ENCODE assay signal across 24 cellular contexts in genomic region chr2:68151037-68151436, GRCh38. TPM values are rescaled to one million over a fixed set of nuclear protein-coding genes. Genes with fewer than 3 reads are reported as not detected.
DNase-seq lines count a peak whose midpoint lies in the region; ATAC-seq and TF ChIP-seq lines count a peak whose summit lies in the region.
"Had no signal": no experiment of that assay in that cellular context is flagged by ENCODE, and none has a peak within 500 bp of the region (broad histone marks: within the 10 kb centered on the region; RNA-seq: fewer than 3 reads in every experiment).

No MANE protein-coding gene starts in this region.

- no peak for DNase-seq in heart right ventricle
- no peak for DNase-seq in right atrium auricular region (ENCODE audit: low spot score)
- peak; percentile 69 for DNase-seq in HT1080 (ENCODE audit: low read depth)
- DNase-seq in spleen: no peak
- DNase-seq in NCI-H446 (lab: John Stamatoyannopoulos, UW): no peak
- DNase-seq: activated CD4-positive, CD25-positive, alpha-beta regulatory T cell; activated CD8-positive, alpha-beta memory T cell treated with anti-CD3 and anti-CD28 coated beads, Interleukin-2, amount 10 ng/mL, durations not matched to agents 7 days and 5 days; activated effector memory CD4-positive, alpha-beta T cell treated with Interleukin-2 at 50 U/mL for 16 hours; Caco-2; cortex of kidney; GDM1; glutamatergic neuron; immature natural killer cell; mammary epithelial cell; MM.1S; NCI-H1930; NCI-H510A; stimulated activated CD4-positive, alpha-beta T cell treated with anti-CD3 and anti-CD28 coated beads, Interleukin-15, amount 100 ng/mL, for 24 hours; stimulated activated naive CD4-positive, alpha-beta T cell treated with Interleukin-2 at 50 U/mL for 16 hours had no signal

- H3K27ac ChIP-seq in heart right ventricle: peak overlapping the region in 8 of 10 donors; percentile 24 to 85 (median 60)
- H3K27ac ChIP-seq in right atrium auricular region: peak overlapping the region in 1 of 2 donors; percentile 14
- H3K27ac ChIP-seq in spleen: peak overlapping the region in 6 of 8 donors; percentile 41 to 77 (median 67)

- ATAC-seq in heart right ventricle: peak in 3 of 8 donors; percentile 31 to 53 (median 44)
- ATAC-seq in GM19324 (IDR thresholded peaks at IDR 0.05; ENCODE audit: low FRiP score, unreplicated experiment): no peak
- ATAC-seq in HG02588 (IDR thresholded peaks at IDR 0.05; ENCODE audit: unreplicated experiment): no peak
- ATAC-seq: activated CD8-positive, alpha-beta memory T cell treated with anti-CD3 and anti-CD28 coated beads, Interleukin-2, amount 10 ng/mL, durations not matched to agents 7 days and 5 days; GM12878 had no signal

- H3K36me3 ChIP-seq in heart right ventricle (peaks cover 0 to 4% (median 0%) of the 10 kb centered on the region in 9 donors), right atrium auricular region (no peaks in the 10 kb centered on the region), spleen (peaks cover 0 to 4% (median 0%) of the 10 kb centered on the region in 6 donors)

- TF ChIP-seq POLR2A in spleen (IDR thresholded peaks at IDR 0.05): no peak

- no peaks in the 10 kb centered on the region for H3K27me3 Mint-ChIP-seq in dendritic cell treated with granulocyte-macrophage colony-stimulating factor and Interleukin-4, amounts not matched to agents 40 ng/mL and 50 ng/mL, for 4 days
- H3K27me3 Mint-ChIP-seq: activated CD8-positive, alpha-beta memory T cell treated with anti-CD3 and anti-CD28 coated beads, Interleukin-2, amount 10 ng/mL, durations not matched to agents 7 days and 5 days had no signal

- no peaks in the 10 kb centered on the region for H3K9me3 Mint-ChIP-seq in dendritic cell treated with granulocyte-macrophage colony-stimulating factor and Interleukin-4, amounts not matched to agents 40 ng/mL and 50 ng/mL, for 4 days
- H3K9me3 Mint-ChIP-seq: immature natural killer cell; T-helper 1 cell treated with Interleukin-12 subunit alpha and Interleukin-12 subunit beta and Interleukin-4 antibody, amounts not matched to agents 30 μg/mL and 1 μg/mL, for 36 hours had no signal

- TF ChIP-seq CTCF in heart right ventricle (IDR thresholded peaks at IDR 0.05): no peak
- TF ChIP-seq CTCF in right atrium auricular region (IDR thresholded peaks at IDR 0.05): no peak
- no peak for TF ChIP-seq CTCF in spleen (IDR thresholded peaks at IDR 0.05 in 8 of 11, conservative IDR thresholded peaks at IDR 0.05 in 3 of 11)

- intact Hi-C loops in heart right ventricle (cut with DNase I) (no loop called here), spleen (cut with DNase I; ENCODE audit: low total_unique reads) (no loop called here)
- intact Hi-C loops in dendritic cell treated with granulocyte-macrophage colony-stimulating factor and Interleukin-4, amounts not matched to agents 40 ng/mL and 50 ng/mL, for 4 days (cut with micrococcal nuclease): no loop called here

- peaks cover 6% of the 10 kb centered on the region for H3K36me3 Mint-ChIP-seq in dendritic cell treated with granulocyte-macrophage colony-stimulating factor and Interleukin-4, amounts not matched to agents 40 ng/mL and 50 ng/mL, for 4 days (ENCODE audit: low read depth)
- H3K36me3 Mint-ChIP-seq: activated CD8-positive, alpha-beta memory T cell treated with anti-CD3 and anti-CD28 coated beads, Interleukin-2, amount 10 ng/mL, durations not matched to agents 7 days and 5 days; immature natural killer cell had no signal

- H3K27ac Mint-ChIP-seq in dendritic cell treated with granulocyte-macrophage colony-stimulating factor and Interleukin-4, amounts not matched to agents 40 ng/mL and 50 ng/mL, for 4 days: peak overlapping the region; percentile 20
- H3K27ac Mint-ChIP-seq: activated CD8-positive, alpha-beta memory T cell treated with anti-CD3 and anti-CD28 coated beads, Interleukin-2, amount 10 ng/mL, durations not matched to agents 7 days and 5 days; T-helper 1 cell treated with Interleukin-12 subunit alpha and Interleukin-12 subunit beta and Interleukin-4 antibody, amounts not matched to agents 30 μg/mL and 1 μg/mL, for 36 hours had no signal

- H3K9me3 ChIP-seq in heart right ventricle (no peaks in the 10 kb centered on the region), right atrium auricular region (no peaks in the 10 kb centered on the region), spleen (no peaks in the 10 kb centered on the region)
- H3K9me3 ChIP-seq: Caco-2 had no signal

- no peak overlapping the region for H3K4me3 Mint-ChIP-seq in dendritic cell treated with granulocyte-macrophage colony-stimulating factor and Interleukin-4, amounts not matched to agents 40 ng/mL and 50 ng/mL, for 4 days
- H3K4me3 Mint-ChIP-seq: activated CD8-positive, alpha-beta memory T cell treated with anti-CD3 and anti-CD28 coated beads, Interleukin-2, amount 10 ng/mL, durations not matched to agents 7 days and 5 days; immature natural killer cell; T-helper 1 cell treated with Interleukin-12 subunit alpha and Interleukin-12 subunit beta and Interleukin-4 antibody, amounts not matched to agents 30 μg/mL and 1 μg/mL, for 36 hours had no signal

- H3K4me1 ChIP-seq in heart right ventricle: peaks cover 5 to 49% (median 39%) of the 10 kb centered on the region in 9 donors
- peaks cover 0 to 27% of the 10 kb centered on the region in 2 donors for H3K4me1 ChIP-seq in right atrium auricular region
- H3K4me1 ChIP-seq in spleen: peaks cover 13 to 55% (median 40%) of the 10 kb centered on the region in 6 donors
- H3K4me1 ChIP-seq: Caco-2 had no signal

- H3K4me1 Mint-ChIP-seq in dendritic cell treated with granulocyte-macrophage colony-stimulating factor and Interleukin-4, amounts not matched to agents 40 ng/mL and 50 ng/mL, for 4 days (ENCODE audit: low read depth): peaks cover 15% of the 10 kb centered on the region

- H3K4me3 ChIP-seq in heart right ventricle: no peak overlapping the region
- H3K4me3 ChIP-seq in right atrium auricular region: no peak overlapping the region
- H3K4me3 ChIP-seq in spleen: no peak overlapping the region
- H3K4me3 ChIP-seq: GM12878 had no signal

- H3K27me3 ChIP-seq in heart right ventricle (no peaks in the 10 kb centered on the region), right atrium auricular region (no peaks in the 10 kb centered on the region), spleen (replicated peaks in 1 of 7) (no peaks in the 10 kb centered on the region)

RNA-seq across cellular contexts. Expression of gene PNO1, which starts 6.7 kb away (rescaled TPM):
- total RNA-seq in heart right ventricle (10 to 100 TPM in 2 of 10 donors, 1 to 10 TPM in 8; 5.7 to 13.2 (median 8.6) TPM), right atrium auricular region (10 to 100 TPM in 1 of 2 donors, 1 to 10 TPM in 1; 8.7 to 12.0 TPM), spleen (10 to 100 TPM in 6 of 7 donors, 1 to 10 TPM in 1; 8.4 to 13.5 (median 10.9) TPM)
- polyA plus RNA-seq in heart right ventricle (10 to 100 TPM in 1 of 2 donors, 1 to 10 TPM in 1; 4.4 to 13.5 TPM), spleen (10 to 100 TPM in 1 of 3 donors, 1 to 10 TPM in 2; 5.4 to 11.2 (median 8.4) TPM)
- total RNA-seq in HT1080 (2014; rRNA removed; shearing (Covaris generic)): 33.9 and 35.3 TPM in 2 replicates
- polyA plus RNA-seq in HT1080 (2015; cell fraction: cytosol; rRNA removed): 26.5 and 28.4 TPM in 2 replicates
- polyA plus RNA-seq in HT1080 (2015; cell fraction: nucleus; rRNA removed): 17.0 and 18.0 TPM in 2 replicates
